Comparison of ENCODE assay signal across 1 cellular context in genomic region chr15:80058851-80059785, GRCh38.
TF ChIP-seq lines count a peak whose summit lies in the region.

Gene ZFAND6, plus strand, starts transcription at chr15:80059676. Its CDS starts 60,669 bp downstream, at chr15:80120345.

TF ChIP-seq in GM12878, 131 proteins besides CTCF, POLR2A, EP300 and RAD21 (continued from another document and continues in another):
- TF ChIP-seq PKNOX1 (IDR thresholded peaks at IDR 0.05) = peak; percentile 34; the same call in 1 of the 2 replicates
- no peak for TF ChIP-seq ZBTB33 (IDR thresholded peaks at IDR 0.05)
- no peak for TF ChIP-seq KLF5 (IDR thresholded peaks at IDR 0.05; ENCODE audit: partially characterized antibody)
- no peak; the same call in 1 of the 2 replicates for TF ChIP-seq SIN3A (IDR thresholded peaks at IDR 0.05; ENCODE audit: low read depth, low read length)
- TF ChIP-seq SP1 (IDR thresholded peaks at IDR 0.05; ENCODE audit: low read depth, low read length) = peak; percentile 58
- TF ChIP-seq PBX3 (IDR thresholded peaks at IDR 0.05; ENCODE audit: insufficient replicate concordance, low read depth, low read length) = no peak
- TF ChIP-seq BCL11A (IDR thresholded peaks at IDR 0.05; ENCODE audit: low read depth, low read length) = no peak
- TF ChIP-seq SMC3 (IDR thresholded peaks at IDR 0.05; ENCODE audit: borderline replicate concordance, low read length) = no peak; the same call in 1 of the 2 replicates
- no peak for TF ChIP-seq JUNB (IDR thresholded peaks at IDR 0.05)
- TF ChIP-seq CHD2 (IDR thresholded peaks at IDR 0.05; ENCODE audit: borderline replicate concordance, low read depth, low read length) = no peak
- TF ChIP-seq WRNIP1 (IDR thresholded peaks at IDR 0.05; ENCODE audit: borderline replicate concordance, low read depth, low read length) = no peak
- no peak for TF ChIP-seq IRF4 (IDR thresholded peaks at IDR 0.05; ENCODE audit: low read depth, low read length)
- TF ChIP-seq BCLAF1 (IDR thresholded peaks at IDR 0.05) = no peak
- no peak for TF ChIP-seq TARDBP (IDR thresholded peaks at IDR 0.05; ENCODE audit: borderline replicate concordance)
- TF ChIP-seq STAT3 (IDR thresholded peaks at IDR 0.05; ENCODE audit: low read depth, low read length) = no peak
- no peak for TF ChIP-seq ATF2 (IDR thresholded peaks at IDR 0.05; ENCODE audit: low read length)
- no peak for TF ChIP-seq REST (IDR thresholded peaks at IDR 0.05; ENCODE audit: low read depth, low read length)
- TF ChIP-seq BMI1 (IDR thresholded peaks at IDR 0.05; ENCODE audit: borderline replicate concordance) = no peak
- TF ChIP-seq CEBPB (IDR thresholded peaks at IDR 0.05; ENCODE audit: borderline replicate concordance in 1 of 2, low read depth in 2 of 2, low read length in 2 of 2) = no peak
- TF ChIP-seq STAT1 (conservative IDR thresholded peaks at IDR 0.05) = no peak
- no peak for TF ChIP-seq KAT2A (conservative IDR thresholded peaks at IDR 0.05; ENCODE audit: control insufficient read depth, low read depth, low read length)
- TF ChIP-seq TAF1 (IDR thresholded peaks at IDR 0.05; ENCODE audit: borderline replicate concordance, low read depth, low read length) = peak; percentile 58; the same call in 1 of the 2 replicates
- TF ChIP-seq ZBTB11 (CRISPR knock-in tag; IDR thresholded peaks at IDR 0.05) = no peak
- no peak for TF ChIP-seq CUX1 (IDR thresholded peaks at IDR 0.05; ENCODE audit: insufficient replicate concordance, low read depth, low read length)
- no peak for TF ChIP-seq CEBPZ (IDR thresholded peaks at IDR 0.05; ENCODE audit: low read depth, low read length)
- no peak for TF ChIP-seq TCF7 (IDR thresholded peaks at IDR 0.05; ENCODE audit: borderline replicate concordance)
- peak; percentile 62 for TF ChIP-seq POLR2AphosphoS5 (IDR thresholded peaks at IDR 0.05; ENCODE audit: low read length)
- TF ChIP-seq ATF7 (IDR thresholded peaks at IDR 0.05; ENCODE audit: low read depth) = no peak
- TF ChIP-seq SMAD5 (IDR thresholded peaks at IDR 0.05; ENCODE audit: low read depth) = peak; percentile 49; the same call in 1 of the 2 replicates
